Comparison of ENCODE assay signal across 8 cellular contexts in genomic region chr14:94132285-94132887, GRCh38. TPM values are rescaled to one million over a fixed set of nuclear protein-coding genes. Genes with fewer than 3 reads are reported as not detected.
DNase-seq lines count a peak whose midpoint lies in the region; ATAC-seq and TF ChIP-seq lines count a peak whose summit lies in the region.

No MANE protein-coding gene starts in this region.

- 41 to 49% (median 47%) methylated on average over 4 of the region's 4 CpGs for WGBS in spleen, 5 donors

- DNase-seq in activated gamma-delta T cell treated with Interleukin-2 at 50 U/mL for 16 hours = peak; percentile 62
- no peak for DNase-seq in activated gamma-delta T cell (lab: John Stamatoyannopoulos, UW)
- peak; percentile 46 for DNase-seq in LNCaP clone FGC (ENCODE audit: low read depth)
- peak; percentile 84 for DNase-seq in RKO (ENCODE audit: low spot score)
- peak; percentile 57 for DNase-seq in activated naive CD4-positive, alpha-beta T cell treated with anti-CD3 and anti-CD28 coated beads, Interleukin-2, amount 50 U/mL, for 16 hours
- peak; percentile 75 for DNase-seq in glomerular visceral epithelial cell (ENCODE audit: extremely low spot score)
- no peak for DNase-seq in spleen

- peak; percentile 66 for TF ChIP-seq CTCF in LNCaP clone FGC (IDR thresholded peaks at IDR 0.05; ENCODE audit: control insufficient read depth, extremely low read depth, insufficient read depth)
- TF ChIP-seq CTCF in spleen (IDR thresholded peaks at IDR 0.05 in 8 of 11, conservative IDR thresholded peaks at IDR 0.05 in 3 of 11) = peak; percentile 7 to 85 (median 66)

- intact Hi-C loops in spleen (cut with DNase I; ENCODE audit: low total_unique reads) = no loop called here

- no peak overlapping the region for H3K27ac ChIP-seq in spleen

- peaks cover 3 to 38% (median 17%) of the 10 kb centered on the region in 6 donors for H3K4me1 ChIP-seq in spleen

- H3K27me3 ChIP-seq in spleen (replicated peaks in 1 of 7) = peaks cover 0 to 10% (median 0%) of the 10 kb centered on the region in 7 donors

- ATAC-seq in HG03095 (IDR thresholded peaks at IDR 0.05; ENCODE audit: unreplicated experiment) = no peak

- H3K36me3 ChIP-seq in spleen = peaks cover 0 to 7% (median 0%) of the 10 kb centered on the region in 6 donors

- H3K9me3 ChIP-seq in spleen = peaks cover 0 to 13% (median 9%) of the 10 kb centered on the region in 8 donors

- H3K4me3 ChIP-seq in LNCaP clone FGC (ENCODE audit: low read depth, low read length) (no peak overlapping the region), spleen (no peak overlapping the region)

- TF ChIP-seq POLR2A in spleen (IDR thresholded peaks at IDR 0.05) = no peak

RNA-seq across cellular contexts. Expression of gene IFI27L2, which starts 3.0 kb away (rescaled TPM):
- 10 to 100 TPM; 40.6 to 93.1 (median 49.9) TPM for total RNA-seq in spleen
- 100 to 1,000 TPM; 118 to 137 (median 124) TPM for polyA plus RNA-seq in spleen

RNA-seq across cellular contexts. Expression of gene IFI27, which starts 21.9 kb away (rescaled TPM):
- 100 to 1,000 TPM; 304 to 893 (median 750) TPM for total RNA-seq in spleen
- polyA plus RNA-seq in spleen = 1,000 to 10,000 TPM in 1 of 3 donors, 100 to 1,000 TPM in 2; 371 to 1,170 (median 689) TPM

RNA-seq across cellular contexts. Expression of gene PPP4R4, which starts 41.7 kb away (rescaled TPM):
- under 1 TPM in 4 of 7 donors, not detected in 3; 0.09 to 0.94 (median 0.32) TPM for total RNA-seq in spleen
- polyA plus RNA-seq in spleen = under 1 TPM; 0.05 to 0.26 (median 0.06) TPM

RNA-seq across cellular contexts. Expression of gene IFI27L1, which starts 51.3 kb away (rescaled TPM):
- total RNA-seq in spleen = 10 to 100 TPM in 6 of 7 donors, 1 to 10 TPM in 1; 4.4 to 16.1 (median 11.4) TPM
- 10 to 100 TPM in 2 of 3 donors, 1 to 10 TPM in 1; 7.5 to 18.8 (median 13.9) TPM for polyA plus RNA-seq in spleen

RNA-seq across cellular contexts. Expression of gene DDX24, which starts 51.4 kb away (rescaled TPM):
- 100 to 1,000 TPM; 168 to 251 (median 209) TPM for total RNA-seq in spleen
- polyA plus RNA-seq in spleen = 100 to 1,000 TPM in 1 of 3 donors, 10 to 100 TPM in 2; 70.8 to 103 (median 91.8) TPM

Comparison
In these comparisons a context has a peak if more than half of its experiments do, and no peak if none do; other contexts are left out.
1. DNase-seq: peak in activated gamma-delta T cell treated with Interleukin-2 at 50 U/mL for 16 hours (single experiment), LNCaP clone FGC (single experiment), RKO (single experiment), activated naive CD4-positive, alpha-beta T cell treated with anti-CD3 and anti-CD28 coated beads, Interleukin-2, amount 50 U/mL, for 16 hours (single experiment) and glomerular visceral epithelial cell (single experiment); none in activated gamma-delta T cell (single experiment) and spleen (single experiment).